8 cellular contexts compared by ENCODE assay signal in genomic region chr1:226406401-226406881, GRCh38. TPM values are rescaled to one million over a fixed set of nuclear protein-coding genes. Genes with fewer than 3 reads are reported as not detected.
DNase-seq lines count a peak whose midpoint lies in the region; ATAC-seq, FAIRE-seq and TF ChIP-seq lines count a peak whose summit lies in the region.

No MANE protein-coding gene starts in this region.

- in situ Hi-C loops in ACHN (cut with HindIII; ENCODE audit: low pct_ligation_motif_present, low pct_unique_long_range_greater_than_20kb, low sequenced_read_pairs) = no loop called here

- no peaks in the 10 kb centered on the region for H3K9me2 ChIP-seq in neural cell (ENCODE audit: insufficient read depth, low read length)

- peak overlapping the region; percentile 81 for H3K4me2 ChIP-seq in neural cell (ENCODE audit: low read length)

- H3K4me3 ChIP-seq in effector memory CD4-positive, alpha-beta T cell (ENCODE audit: insufficient read depth, low read depth, low read length, poor library complexity, severe bottlenecking) = peak overlapping the region; percentile 84
- H3K4me3 ChIP-seq in neural cell (ENCODE audit: low read length) = peak overlapping the region; percentile 88

- FAIRE-seq in GM18507 (lab: Jason Lieb, UNC) = peak; percentile 69

- no peak for ATAC-seq in GM21717 (IDR thresholded peaks at IDR 0.05; ENCODE audit: unreplicated experiment)

- peak overlapping the region; percentile 78 for H3K9ac ChIP-seq in neural cell (ENCODE audit: low read length)

- H3K9me3 ChIP-seq in effector memory CD4-positive, alpha-beta T cell (ENCODE audit: control insufficient read depth, low read length) = no peaks in the 10 kb centered on the region
- H3K9me3 ChIP-seq in neural cell (ENCODE audit: low read length) = no peaks in the 10 kb centered on the region

- no peak overlapping the region for H2AFZ ChIP-seq in neural cell (ENCODE audit: low read depth, low read length)

- DNase-seq in ACHN = peak; percentile 41
- no peak for DNase-seq in GM18507 (ENCODE audit: extremely low spot score, insufficient read length, low read depth)
- peak; percentile 80 for DNase-seq in RKO (ENCODE audit: low spot score)
- DNase-seq in effector memory CD4-positive, alpha-beta T cell = no peak
- no peak for DNase-seq in stimulated activated CD4-positive, alpha-beta T cell treated with anti-CD3 and anti-CD28 coated beads, Interleukin-4, amount 100 ng/mL, for 1 hour
- DNase-seq in GDM1 (lab: John Stamatoyannopoulos, UW) = no peak

- no peaks in the 10 kb centered on the region for H4K20me1 ChIP-seq in neural cell (ENCODE audit: insufficient read depth)

- peaks cover 38% of the 10 kb centered on the region for H3K79me2 ChIP-seq in neural cell (replicated peaks; ENCODE audit: insufficient read depth, low read length)

- TF ChIP-seq CTCF in neural cell (IDR thresholded peaks at IDR 0.05; ENCODE audit: poor library complexity, severe bottlenecking) = no peak

- H3F3A ChIP-seq in neural cell (ENCODE audit: insufficient read depth, low read length, poor library complexity, severe bottlenecking) = peaks cover 7% of the 10 kb centered on the region

- peaks cover 38% of the 10 kb centered on the region for H3K4me1 ChIP-seq in effector memory CD4-positive, alpha-beta T cell (ENCODE audit: control insufficient read depth, insufficient read depth, low read length, poor library complexity, severe bottlenecking)

- no peak for TF ChIP-seq EP300 in neural cell (conservative IDR thresholded peaks at IDR 0.05; ENCODE audit: poor library complexity, severe bottlenecking)

- H3K27me3 ChIP-seq in effector memory CD4-positive, alpha-beta T cell (replicated peaks; ENCODE audit: control insufficient read depth, insufficient read depth, low read length, poor library complexity, severe bottlenecking) = no peaks in the 10 kb centered on the region
- no peaks in the 10 kb centered on the region for H3K27me3 ChIP-seq in neural cell (ENCODE audit: insufficient read depth, low read depth, low read length)

- TF ChIP-seq RAD21 in neural cell (conservative IDR thresholded peaks at IDR 0.05) = no peak

- H3K36me3 ChIP-seq in effector memory CD4-positive, alpha-beta T cell (ENCODE audit: control insufficient read depth, insufficient read depth, low read length) = peaks cover 13% of the 10 kb centered on the region
- no peaks in the 10 kb centered on the region for H3K36me3 ChIP-seq in neural cell (ENCODE audit: insufficient read depth, low read length)

- H3K27ac ChIP-seq in effector memory CD4-positive, alpha-beta T cell (ENCODE audit: insufficient read depth, low read length, poor library complexity, severe bottlenecking) = peak overlapping the region; percentile 72
- H3K27ac ChIP-seq in neural cell (ENCODE audit: low read length) = peak overlapping the region; percentile 70

TF ChIP-seq in neural cell, 6 proteins besides CTCF, POLR2A, EP300 and RAD21:
- TF ChIP-seq EZH2 (IDR thresholded peaks at IDR 0.05; ENCODE audit: borderline replicate concordance, insufficient read depth, low read length, poor library complexity, severe bottlenecking) (no peak), SMC3 (conservative IDR thresholded peaks at IDR 0.05; ENCODE audit: poor library complexity) (no peak), MXI1 (conservative IDR thresholded peaks at IDR 0.05; ENCODE audit: poor library complexity, severe bottlenecking) (no peak), REST (IDR thresholded peaks at IDR 0.05; ENCODE audit: borderline replicate concordance) (no peak)
TF ChIP-seq in neural cell: peak in this region for 0.

RNA-seq across cellular contexts. Expression of gene PARP1, which starts 1.5 kb away (rescaled TPM):
- polyA plus RNA-seq in neural cell = 112 and 127 TPM in 2 replicates
- polyA minus RNA-seq in neural cell = 160 TPM in 2 replicates

Comparison
In these comparisons a context has a peak if more than half of its experiments do, and no peak if none do; other contexts are left out.
1. DNase-seq: peak in ACHN (single experiment) and RKO (single experiment); none in GM18507 (single experiment), effector memory CD4-positive, alpha-beta T cell (0 of 3), stimulated activated CD4-positive, alpha-beta T cell treated with anti-CD3 and anti-CD28 coated beads, Interleukin-4, amount 100 ng/mL, for 1 hour (single experiment) and GDM1 (single experiment).